Comparison of ENCODE assay signal across 2 cellular contexts in the genomic region with DNA sequence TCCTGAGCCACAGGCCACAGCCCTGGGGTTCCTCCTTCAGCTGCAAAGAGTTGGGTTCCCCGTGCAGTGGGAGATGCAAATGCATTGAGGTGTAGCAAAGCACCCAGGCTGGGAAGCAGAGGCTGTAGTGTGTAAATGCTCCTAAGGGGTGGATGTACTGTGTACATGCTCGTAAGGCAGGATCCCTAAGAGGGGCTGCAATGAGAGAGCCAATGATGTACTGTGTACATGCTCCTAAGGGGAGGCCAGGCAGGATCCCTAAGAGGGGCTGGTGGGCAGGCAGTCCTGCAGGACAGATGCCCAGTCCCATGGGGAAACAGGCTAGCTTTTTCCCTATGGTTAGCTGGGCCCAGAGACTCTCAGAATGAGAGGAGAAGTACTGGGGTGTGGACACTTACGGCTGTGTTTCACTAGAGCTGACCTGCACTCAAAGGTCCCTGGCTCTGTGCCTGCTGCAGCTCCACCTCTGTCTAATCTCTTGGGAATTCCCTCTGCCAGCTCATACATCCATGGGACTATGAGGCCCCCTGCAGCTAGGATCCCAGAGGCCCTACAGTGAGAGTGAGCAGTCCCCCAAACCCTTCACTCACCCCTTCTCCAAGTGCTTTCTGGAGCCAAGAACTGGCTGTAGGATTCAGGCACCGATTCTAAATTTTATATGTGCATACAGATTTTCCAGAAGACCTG.
A peak's percentile ranks its signal among the peaks of the same experiment; 100 is the strongest.
TF ChIP-seq lines count a peak whose summit lies in the region.

No MANE protein-coding gene starts in this region.

TF ChIP-seq in IMR-90, 13 proteins besides CTCF, POLR2A, EP300 and RAD21:
- no peak for TF ChIP-seq RFX5 (IDR thresholded peaks at IDR 0.05; ENCODE audit: low read depth, low read length)
- no peak for TF ChIP-seq MXI1 (IDR thresholded peaks at IDR 0.05; ENCODE audit: borderline replicate concordance, low read depth, low read length)
- TF ChIP-seq SMC3 (IDR thresholded peaks at IDR 0.05; ENCODE audit: low read depth, low read length), result peak; percentile 63
- no peak for TF ChIP-seq CEBPB (IDR thresholded peaks at IDR 0.05; ENCODE audit: low read depth, low read length)
TF ChIP-seq in IMR-90: peak in this region for 1.

TF ChIP-seq in HepG2, 621 proteins besides CTCF, POLR2A, EP300 and RAD21:
- no peak for TF ChIP-seq ZFP36L2 (CRISPR knock-in tag; IDR thresholded peaks at IDR 0.05)
- TF ChIP-seq STAG1 (CRISPR knock-in tag; IDR thresholded peaks at IDR 0.05), result 0 out of 2 replicates have a peak, but pooled peaks have one; percentile 16
TF ChIP-seq in HepG2: peak in this region for 1.
